ENCODE assay signal across 10 cellular contexts in the genomic region with DNA sequence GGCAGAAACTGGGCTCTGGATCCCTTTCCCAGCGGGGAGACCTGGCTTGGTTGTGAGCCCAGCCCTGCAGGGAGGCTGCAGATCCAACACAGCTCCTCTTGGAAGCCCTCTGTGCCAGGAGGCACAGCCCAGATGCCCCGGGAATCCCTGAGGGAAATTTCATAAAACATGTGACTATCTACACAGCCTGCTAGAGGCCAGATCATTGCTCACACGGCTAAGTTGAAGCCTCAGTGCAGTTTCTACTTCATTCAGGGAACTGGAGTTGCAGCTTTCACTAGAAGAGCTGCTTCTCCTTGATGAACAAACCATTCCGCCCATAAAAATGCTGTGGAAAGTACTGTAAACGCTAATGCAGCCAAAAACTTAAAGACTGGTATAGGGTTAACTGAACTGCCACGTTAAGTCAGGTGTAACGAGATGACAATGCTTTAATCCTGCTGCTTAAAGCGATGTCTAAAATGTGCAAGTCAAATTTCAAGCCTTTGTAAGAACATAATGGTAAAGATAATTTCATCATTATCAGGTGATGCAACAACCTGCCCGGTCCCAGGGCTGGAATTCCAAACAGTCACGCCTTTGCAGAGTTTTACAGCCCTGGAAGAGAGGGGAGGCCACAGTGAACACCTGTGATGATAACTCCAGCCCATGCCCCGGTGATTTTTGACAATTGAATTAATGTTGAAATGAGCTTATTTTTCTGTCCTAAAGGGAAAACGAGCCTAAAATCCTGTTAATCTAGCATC.
DNase-seq lines count a peak whose midpoint lies in the region; ATAC-seq, FAIRE-seq and TF ChIP-seq lines count a peak whose summit lies in the region.
"Had no signal": no experiment of that assay in that cellular context is flagged by ENCODE, and none has a peak within 500 bp of the region (broad histone marks: within the 10 kb centered on the region; RNA-seq: fewer than 3 reads in every experiment).

No MANE protein-coding gene starts in this region.

- H3K4me1 ChIP-seq in RWPE2 (ENCODE audit: insufficient read depth, poor library complexity, severe bottlenecking) = peaks cover 41% of the 10 kb centered on the region
- peaks cover 12 to 27% of the 10 kb centered on the region in 2 donors for H3K4me1 ChIP-seq in left lung

- no peak for TF ChIP-seq CTCF in RWPE2 (IDR thresholded peaks at IDR 0.05; ENCODE audit: poor library complexity, severe bottlenecking)
- TF ChIP-seq CTCF in left lung (IDR thresholded peaks at IDR 0.05) = no peak
- no peak for TF ChIP-seq CTCF in D721Med (IDR thresholded peaks at IDR 0.05; ENCODE audit: insufficient read depth, missing control alignments)

- FAIRE-seq in D721Med (lab: Jason Lieb, UNC) = no peak

- no peaks in the 10 kb centered on the region for H3K27me3 ChIP-seq in RWPE2 (ENCODE audit: insufficient read depth, poor library complexity, severe bottlenecking)
- H3K27me3 ChIP-seq in left lung = no peaks in the 10 kb centered on the region

- H3K27ac ChIP-seq in RWPE2 (ENCODE audit: poor library complexity, severe bottlenecking) = peak overlapping the region; percentile 83
- no peak overlapping the region for H3K27ac ChIP-seq in left lung

- H3K4me3 ChIP-seq in RWPE2 (ENCODE audit: severe bottlenecking) (no peak overlapping the region), left lung (no peak overlapping the region)

- H3K36me3 ChIP-seq in RWPE2 (ENCODE audit: low read depth) (no peaks in the 10 kb centered on the region), left lung (no peaks in the 10 kb centered on the region)

- peak; percentile 68 for ATAC-seq in RWPE2 (ENCODE audit: low read depth)
- peak; percentile 28 for ATAC-seq in left lung
- ATAC-seq in HG03045 (IDR thresholded peaks at IDR 0.05; ENCODE audit: unreplicated experiment) = no peak
- no peak for ATAC-seq in GM21825 (IDR thresholded peaks at IDR 0.05; ENCODE audit: unreplicated experiment)

- H3K9me3 ChIP-seq in RWPE2 (ENCODE audit: severe bottlenecking) (no peaks in the 10 kb centered on the region), left lung (no peaks in the 10 kb centered on the region)

- intact Hi-C loops in left lung (cut with DNase I) = no loop called here

- DNase-seq in A172 (ENCODE audit: low spot score) (peak; percentile 13), H4 (ENCODE audit: low spot score) (peak; percentile 15), RWPE2 (ENCODE audit: low spot score) (no peak), left lung (no peak), D721Med (ENCODE audit: insufficient read length, low spot score) (no peak)
- no peak for DNase-seq in activated CD8-positive, alpha-beta memory T cell treated with anti-CD3 and anti-CD28 coated beads for 24 hours
- DNase-seq: NCI-H2029, SHP77 had no signal

Comparison
In these comparisons a context has a peak if more than half of its experiments do, and no peak if none do; other contexts are left out.
1. DNase-seq: peak in A172 (single experiment) and H4 (single experiment); none in RWPE2 (single experiment), left lung (0 of 2), activated CD8-positive, alpha-beta memory T cell treated with anti-CD3 and anti-CD28 coated beads for 24 hours (single experiment) and D721Med (single experiment).
2. ATAC-seq: peak in RWPE2 (single experiment) and left lung (single experiment); none in HG03045 (single experiment) and GM21825 (single experiment).